In the genomic region with DNA sequence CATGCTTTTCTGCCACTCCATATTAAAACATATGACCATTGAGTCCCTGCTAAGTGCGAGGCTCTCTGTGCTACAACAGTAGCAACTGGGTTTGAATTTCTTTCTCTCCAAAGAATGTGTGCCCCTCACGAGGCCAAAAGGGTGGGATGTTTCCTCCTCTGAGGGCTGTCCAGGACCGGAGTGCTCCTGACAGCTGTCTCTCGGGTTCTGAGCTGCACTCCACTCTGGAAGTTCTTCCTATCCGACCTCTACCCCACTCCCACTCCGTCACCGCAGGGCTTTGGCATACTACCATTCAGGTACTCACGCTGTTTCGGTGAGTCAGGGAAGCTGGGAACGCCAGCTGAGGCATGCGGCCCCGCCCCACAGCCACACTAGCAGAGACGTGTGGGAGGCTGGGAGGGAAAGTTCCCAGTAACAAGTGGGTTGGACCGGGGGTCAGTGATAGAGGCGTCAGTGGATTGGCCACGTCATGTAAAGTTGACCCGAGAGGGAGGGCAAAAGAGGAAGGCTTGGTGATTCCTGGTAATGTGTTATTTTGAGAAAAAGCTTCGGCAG, we compare ENCODE assay signal across 8 cellular contexts. TPM values are rescaled to one million over a fixed set of nuclear protein-coding genes. Genes with fewer than 3 reads are reported as not detected.
DNase-seq lines count a peak whose midpoint lies in the region; ATAC-seq, FAIRE-seq and TF ChIP-seq lines count a peak whose summit lies in the region.

No MANE protein-coding gene starts in this region.

- intact Hi-C loops in Right ventricle myocardium superior (cut with DNase I), result no loop called here

- H3K27me3 ChIP-seq in HUES64 (ENCODE audit: insufficient read depth, low read length), result no peaks in the 10 kb centered on the region

- 11% methylated on average over 18 of the region's 18 CpGs for WGBS in HUES64

- peaks cover 18% of the 10 kb centered on the region for H3K36me3 ChIP-seq in HUES64 (ENCODE audit: insufficient read depth, low read length)

- POLR2A ChIA-PET in RWPE1 (lab: Yijun Ruan, JAX; ENCODE audit: low non-redundant PET), result interaction anchor here (0.7 to 2.9 kb wide), 3 partner anchors 10 to 162 kb away, joined by 3 to 14 read pairs (median 7); a partner anchor contains a TSS

- peak; percentile 52 for DNase-seq in DMS153 (lab: John Stamatoyannopoulos, UW)
- DNase-seq in RWPE1 (ENCODE audit: low spot score), result peak; percentile 97
- DNase-seq in activated naive CD8-positive, alpha-beta T cell treated with anti-CD3 and anti-CD28 coated beads for 36 hours, result peak; percentile 55
- DNase-seq in Right ventricle myocardium superior, result peak; percentile 88
- no peak for DNase-seq in osteocyte (ENCODE audit: extremely low spot score, unreplicated experiment)
- DNase-seq in urothelium cell line (ENCODE audit: low spot score), result peak; percentile 90
- no peak for DNase-seq in NK-92 treated with Interleukin-12 subunit alpha and Interleukin-12 subunit beta, amount 100 ng/mL, for 24 hours (lab: John Stamatoyannopoulos, UW)

- H3K27ac ChIP-seq in HUES64 (ENCODE audit: low read depth, low read length) (peak overlapping the region; percentile 88), RWPE1 (peak overlapping the region; percentile 99)

- H3K36me3 Mint-ChIP-seq in activated naive CD8-positive, alpha-beta T cell treated with anti-CD3 and anti-CD28 coated beads for 36 hours, result peaks cover 32% of the 10 kb centered on the region
- H3K36me3 Mint-ChIP-seq in osteocyte (ENCODE audit: unreplicated experiment), result peaks cover 16% of the 10 kb centered on the region

- H3K9me3 Mint-ChIP-seq in activated naive CD8-positive, alpha-beta T cell treated with anti-CD3 and anti-CD28 coated beads for 36 hours, result no peaks in the 10 kb centered on the region
- H3K9me3 Mint-ChIP-seq in osteocyte (ENCODE audit: unreplicated experiment), result no peaks in the 10 kb centered on the region

- H3K27me3 Mint-ChIP-seq in activated naive CD8-positive, alpha-beta T cell treated with anti-CD3 and anti-CD28 coated beads for 36 hours, result peaks cover 3% of the 10 kb centered on the region
- H3K27me3 Mint-ChIP-seq in osteocyte (ENCODE audit: unreplicated experiment), result no peaks in the 10 kb centered on the region

- peak; percentile 58 for FAIRE-seq in urothelium cell line (lab: Jason Lieb, UNC)

- peak overlapping the region; percentile 99 for H3K27ac Mint-ChIP-seq in activated naive CD8-positive, alpha-beta T cell treated with anti-CD3 and anti-CD28 coated beads for 36 hours
- peak overlapping the region; percentile 99 for H3K27ac Mint-ChIP-seq in osteocyte (ENCODE audit: unreplicated experiment)

- CTCF ChIA-PET in RWPE1 (lab: Yijun Ruan, JAX), result interaction anchor here (0.5 to 1.2 kb wide), 8 partner anchors 31 to 203 kb away, joined by 3 to 11 read pairs (median 4); a partner anchor contains a TSS

- peak overlapping the region; percentile 96 for H3K4me3 Mint-ChIP-seq in activated naive CD8-positive, alpha-beta T cell treated with anti-CD3 and anti-CD28 coated beads for 36 hours
- H3K4me3 Mint-ChIP-seq in osteocyte (ENCODE audit: unreplicated experiment), result peak overlapping the region; percentile 95

- H3K4me1 ChIP-seq in HUES64 (ENCODE audit: insufficient read depth, low read length), result peaks cover 23% of the 10 kb centered on the region

- H3K9ac ChIP-seq in HUES64 (ENCODE audit: low read depth, low read length), result peak overlapping the region; percentile 78; the same call in 1 of the 2 replicates

- ATAC-seq in Right ventricle myocardium superior (ENCODE audit: poor library complexity), result peak; percentile 55

- H3K9me3 ChIP-seq in HUES64 (ENCODE audit: insufficient read depth, low read depth, low read length), result no peaks in the 10 kb centered on the region

- TF ChIP-seq CTCF in RWPE1 (conservative IDR thresholded peaks at IDR 0.05; ENCODE audit: low read depth) (no peak), osteocyte (IDR thresholded peaks at IDR 0.05) (no peak)

- peaks cover 34% of the 10 kb centered on the region for H3K4me1 Mint-ChIP-seq in activated naive CD8-positive, alpha-beta T cell treated with anti-CD3 and anti-CD28 coated beads for 36 hours
- peaks cover 60% of the 10 kb centered on the region for H3K4me1 Mint-ChIP-seq in osteocyte (ENCODE audit: unreplicated experiment)

- H3K4me3 ChIP-seq in HUES64 (ENCODE audit: low read length), result peak overlapping the region; percentile 88

RNA-seq across cellular contexts. Expression of a gene that starts 0.7 kb away (rescaled TPM):
- polyA plus RNA-seq in HUES64 (2013, experiment 1 of 2), result 36.4 TPM
- polyA plus RNA-seq in HUES64 (2013, experiment 2 of 2), result 44.0 TPM
- total RNA-seq in activated naive CD8-positive, alpha-beta T cell treated with anti-CD3 and anti-CD28 coated beads for 36 hours, result 10 to 100 TPM; 50.6 to 51.3 TPM
- total RNA-seq in Right ventricle myocardium superior (7.1 TPM), osteocyte (26.5 and 26.6 TPM in 2 replicates)

RNA-seq across cellular contexts. Expression of a gene that starts 5.4 kb away (rescaled TPM):
- 42.0 TPM for polyA plus RNA-seq in HUES64 (2013, experiment 1 of 2)
- 54.3 TPM for polyA plus RNA-seq in HUES64 (2013, experiment 2 of 2)
- 10 to 100 TPM; 26.8 to 29.2 TPM for total RNA-seq in activated naive CD8-positive, alpha-beta T cell treated with anti-CD3 and anti-CD28 coated beads for 36 hours
- total RNA-seq in Right ventricle myocardium superior, result 49.4 TPM
- total RNA-seq in osteocyte, result 61.3 and 64.4 TPM in 2 replicates

RNA-seq across cellular contexts. Expression of a gene that starts 7.3 kb away (rescaled TPM):
- polyA plus RNA-seq in HUES64 (2013, experiment 1 of 2), result 3.5 TPM
- polyA plus RNA-seq in HUES64 (2013, experiment 2 of 2), result 3.4 TPM
- total RNA-seq in activated naive CD8-positive, alpha-beta T cell treated with anti-CD3 and anti-CD28 coated beads for 36 hours, result under 1 TPM; 0.49 to 0.74 TPM
- total RNA-seq in Right ventricle myocardium superior, result 41.5 TPM
- 29.3 and 31.3 TPM in 2 replicates for total RNA-seq in osteocyte

RNA-seq across cellular contexts. Expression of a gene that starts 38.2 kb away (rescaled TPM):
- polyA plus RNA-seq in HUES64 (2013, experiment 1 of 2), result 103 TPM
- 115 TPM for polyA plus RNA-seq in HUES64 (2013, experiment 2 of 2)
- 100 to 1,000 TPM; 135 to 145 TPM for total RNA-seq in activated naive CD8-positive, alpha-beta T cell treated with anti-CD3 and anti-CD28 coated beads for 36 hours
- total RNA-seq in Right ventricle myocardium superior, result 121 TPM
- total RNA-seq in osteocyte, result 190 and 201 TPM in 2 replicates

RNA-seq across cellular contexts. Expression of a gene that starts 38.7 kb away (rescaled TPM):
- polyA plus RNA-seq in HUES64 (2013, experiment 1 of 2), result 6.5 TPM
- 6.9 TPM for polyA plus RNA-seq in HUES64 (2013, experiment 2 of 2)
- 1 to 10 TPM; 4.6 to 4.9 TPM for total RNA-seq in activated naive CD8-positive, alpha-beta T cell treated with anti-CD3 and anti-CD28 coated beads for 36 hours
- total RNA-seq in Right ventricle myocardium superior (0.08 TPM), osteocyte (6.1 and 7.7 TPM in 2 replicates)

Comparison
In these comparisons a context has a peak if more than half of its experiments do, and no peak if none do; other contexts are left out.
1. DNase-seq: peak in DMS153 (single experiment), RWPE1 (single experiment), activated naive CD8-positive, alpha-beta T cell treated with anti-CD3 and anti-CD28 coated beads for 36 hours (single experiment), Right ventricle myocardium superior (single experiment) and urothelium cell line (single experiment); none in osteocyte (single experiment) and NK-92 treated with Interleukin-12 subunit alpha and Interleukin-12 subunit beta, amount 100 ng/mL, for 24 hours (single experiment).
2. RNA of a gene that starts 7.3 kb away (total RNA-seq): 41.5 TPM in Right ventricle myocardium superior (single experiment) and 29.3 to 31.3 TPM in osteocyte; 0.49 to 0.74 TPM in activated naive CD8-positive, alpha-beta T cell treated with anti-CD3 and anti-CD28 coated beads for 36 hours; every median in the first group is over 10 times any median in the second.